8 cellular contexts compared by ENCODE assay signal in the genomic region with DNA sequence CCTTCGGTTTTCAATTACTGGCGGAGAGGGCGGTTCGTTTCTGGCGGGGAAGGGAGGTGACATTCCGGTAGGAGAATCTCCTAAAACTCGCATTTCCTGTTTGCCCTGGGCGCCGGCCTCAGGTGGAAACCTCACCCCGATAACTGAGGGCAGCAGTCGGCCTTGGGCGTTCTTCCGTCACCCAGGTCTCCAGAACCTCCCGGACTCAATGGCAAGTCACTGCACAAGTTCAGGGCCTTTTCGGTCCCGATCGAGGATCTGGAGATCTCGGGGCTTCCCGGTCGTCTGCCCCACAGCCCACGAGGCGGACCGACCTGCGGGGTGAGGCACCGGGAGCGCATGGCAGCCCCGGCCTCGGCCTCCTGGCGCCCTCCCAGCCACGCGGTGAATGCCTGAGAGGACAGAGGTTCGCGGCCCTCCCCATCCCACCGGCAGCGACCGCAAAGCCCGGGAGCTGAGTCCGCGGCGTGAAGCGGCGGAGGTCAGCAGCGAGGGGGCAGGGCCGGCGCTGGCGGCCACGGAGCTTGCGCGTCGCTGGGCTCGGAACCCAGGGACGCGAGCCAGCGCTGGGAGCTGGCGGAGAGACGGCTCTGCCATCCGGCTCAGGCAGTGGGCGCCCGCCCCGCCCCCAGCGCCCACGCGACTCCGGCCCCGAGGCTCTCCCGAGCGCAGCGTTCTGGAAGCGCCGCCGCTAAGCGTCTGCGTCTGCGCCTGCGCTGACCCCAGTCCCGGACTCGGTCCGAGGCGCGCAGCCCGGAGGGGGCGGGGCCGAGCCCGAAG. TPM values are rescaled to one million over a fixed set of nuclear protein-coding genes. Genes with fewer than 3 reads are reported as not detected.
DNase-seq lines count a peak whose midpoint lies in the region; ATAC-seq, FAIRE-seq and TF ChIP-seq lines count a peak whose summit lies in the region.

No MANE protein-coding gene starts in this region.

- peak overlapping the region; percentile 93 for H3K4me3 Mint-ChIP-seq in T-helper 17 cell

- TF ChIP-seq CTCF in GM13976 (IDR thresholded peaks at IDR 0.05; ENCODE audit: borderline replicate concordance, control extremely low read depth, extremely low read depth, insufficient read depth, missing control alignments), result no peak

- no peaks in the 10 kb centered on the region for H3K27me3 ChIP-seq in right cardiac atrium (ENCODE audit: control insufficient read depth, insufficient read depth)

- no peaks in the 10 kb centered on the region for H3K36me3 Mint-ChIP-seq in T-helper 17 cell (ENCODE audit: low read depth)

- H3K4me1 ChIP-seq in right cardiac atrium (ENCODE audit: control insufficient read depth, insufficient read depth, low read length), result no peaks in the 10 kb centered on the region

- H3K27ac Mint-ChIP-seq in T-helper 17 cell, result no peak overlapping the region

- intact Hi-C loops in right cardiac atrium (cut with DNase I), result loop anchor here in 2 of 4 donors (5.0 to 10.0 kb wide), 2 partner anchors 66 to 199 kb away; a partner anchor contains a TSS

- H3K9me3 ChIP-seq in T-helper 17 cell (ENCODE audit: control insufficient read depth, low read length, poor library complexity, severe bottlenecking) (no peaks in the 10 kb centered on the region), right cardiac atrium (ENCODE audit: control insufficient read depth, low read length) (no peaks in the 10 kb centered on the region)

- DNase-seq in GM13976 (ENCODE audit: low spot score), result peak; percentile 100
- DNase-seq in NCI-H1436 (lab: John Stamatoyannopoulos, UW), result peak; percentile 88
- peak; percentile 65 to 75 (median 69) for DNase-seq in T-helper 17 cell
- DNase-seq in right cardiac atrium, result peak; percentile 94 to 99 (median 97)
- peak; percentile 68 for DNase-seq in pulmonary artery endothelial cell (ENCODE audit: low read depth, low spot score)
- peak; percentile 100 for DNase-seq in urothelium cell line (ENCODE audit: low spot score)

- peak overlapping the region; percentile 95 for H3K27ac ChIP-seq in angular gyrus (ENCODE audit: low read depth, low read length)
- peak overlapping the region; percentile 65 for H3K27ac ChIP-seq in right cardiac atrium (ENCODE audit: low read length)

- peaks cover 7% of the 10 kb centered on the region for H3K4me1 Mint-ChIP-seq in T-helper 17 cell

- ATAC-seq in HG02763 (IDR thresholded peaks at IDR 0.05; ENCODE audit: unreplicated experiment) (peak; percentile 80), T-helper 17 cell (peak; percentile 83), right cardiac atrium (peak; percentile 97 to 98)

- FAIRE-seq in urothelium cell line (lab: Jason Lieb, UNC), result peak; percentile 93

- peak overlapping the region; percentile 43 for H3K4me3 ChIP-seq in right cardiac atrium (ENCODE audit: low read length)

- in situ Hi-C loops in GM13976 (cut with MboI; ENCODE audit: low sequenced_read_pairs, unreplicated experiment), result no loop called here

- H3K27me3 Mint-ChIP-seq in T-helper 17 cell, result peaks cover 5% of the 10 kb centered on the region

- 1% methylated on average over 84 of the region's 84 CpGs for WGBS in right cardiac atrium

RNA-seq across cellular contexts. Expression of a gene that starts 58.4 kb away (rescaled TPM):
- not detected for total RNA-seq in T-helper 17 cell
- total RNA-seq in right cardiac atrium, result 100 to 1,000 TPM; 338 to 395 (median 359) TPM
- 255 TPM for polyA plus RNA-seq in right cardiac atrium
- total RNA-seq in pulmonary artery endothelial cell, result 0.07 and 0.11 TPM in 2 replicates

Comparison
In these comparisons a context has a peak if more than half of its experiments do, and no peak if none do; other contexts are left out.
1. Peak in every context shown above with its lines: DNase-seq, ATAC-seq, H3K4me3 ChIP-seq and H3K27ac ChIP-seq.
2. RNA of a gene that starts 58.4 kb away (total RNA-seq): 338 to 395 TPM in right cardiac atrium; 0.07 to 0.11 TPM in pulmonary artery endothelial cell and not detected in T-helper 17 cell; every median in the first group is over 100 times any median in the second.